16 cellular contexts compared by ENCODE assay signal in genomic region chr5:133991171-133991910, GRCh38.
"Had no signal": no experiment of that assay in that cellular context is flagged by ENCODE, and none has a peak within 500 bp of the region (broad histone marks: within the 10 kb centered on the region; RNA-seq: fewer than 3 reads in every experiment).

No MANE protein-coding gene starts in this region.

- H3K27ac Mint-ChIP-seq: activated CD4-positive, alpha-beta memory T cell treated with anti-CD3 and anti-CD28 coated beads for 36 hours; activated naive CD8-positive, alpha-beta T cell; mesothelial cell of epicardium had no signal

- ATAC-seq: lower lobe of right lung; stimulated activated naive CD8-positive, alpha-beta T cell treated with anti-CD3 and anti-CD28 coated beads, Interleukin-15, amount 100 ng/mL, for 72 hours; upper lobe of right lung had no signal

- H3K27me3 ChIP-seq: colonic mucosa, esophagus squamous epithelium, upper lobe of right lung had no signal

- H3K27me3 Mint-ChIP-seq: activated CD4-positive, alpha-beta memory T cell treated with anti-CD3 and anti-CD28 coated beads for 36 hours; activated naive CD8-positive, alpha-beta T cell; stimulated activated naive CD8-positive, alpha-beta T cell treated with anti-CD3 and anti-CD28 coated beads, Interleukin-15, amount 100 ng/mL, for 72 hours had no signal

- DNase-seq: activated CD4-positive, alpha-beta memory T cell treated with anti-CD3 and anti-CD28 coated beads for 36 hours; activated T-cell treated with anti-CD3 and anti-CD28 coated beads for 4 hours; central memory CD4-positive, alpha-beta T cell; colonic mucosa; esophagus squamous epithelium; lower lobe of right lung; occipital lobe; posterior cingulate gyrus; retina; stimulated activated CD4-positive, alpha-beta T cell treated with anti-CD3 and anti-CD28 coated beads, Interleukin-4, amount 100 ng/mL, for 1 hour; stimulated activated naive CD8-positive, alpha-beta T cell treated with anti-CD3 and anti-CD28 coated beads, Interleukin-15, amount 100 ng/mL, for 72 hours; T-helper 2 cell; upper lobe of right lung had no signal

- H3K4me3 ChIP-seq: colonic mucosa, esophagus squamous epithelium, lower lobe of right lung, skin epidermis, upper lobe of right lung had no signal

- H3K9me3 Mint-ChIP-seq: activated CD4-positive, alpha-beta memory T cell treated with anti-CD3 and anti-CD28 coated beads for 36 hours; mesothelial cell of epicardium; stimulated activated naive CD8-positive, alpha-beta T cell treated with anti-CD3 and anti-CD28 coated beads, Interleukin-15, amount 100 ng/mL, for 72 hours had no signal

- H3K9me3 ChIP-seq: colonic mucosa, esophagus squamous epithelium, lower lobe of right lung, upper lobe of right lung had no signal

- H3K4me3 Mint-ChIP-seq: activated CD4-positive, alpha-beta memory T cell treated with anti-CD3 and anti-CD28 coated beads for 36 hours; activated naive CD8-positive, alpha-beta T cell; mesothelial cell of epicardium; stimulated activated naive CD8-positive, alpha-beta T cell treated with anti-CD3 and anti-CD28 coated beads, Interleukin-15, amount 100 ng/mL, for 72 hours had no signal

- H3K27ac ChIP-seq: colonic mucosa, esophagus squamous epithelium, lower lobe of right lung, skin epidermis, upper lobe of right lung had no signal
